9 cellular contexts compared by ENCODE assay signal in genomic region chr1:155960081-155960745, GRCh38. TPM values are rescaled to one million over a fixed set of nuclear protein-coding genes. Genes with fewer than 3 reads are reported as not detected.
DNase-seq lines count a peak whose midpoint lies in the region; ATAC-seq and TF ChIP-seq lines count a peak whose summit lies in the region.
"Had no signal": no experiment of that assay in that cellular context is flagged by ENCODE, and none has a peak within 500 bp of the region (broad histone marks: within the 10 kb centered on the region; RNA-seq: fewer than 3 reads in every experiment).

No MANE protein-coding gene starts in this region.

- H3K4me3 ChIP-seq in HL-60 (replicated peaks; ENCODE audit: insufficient read depth, low read length) (no peak overlapping the region), left ventricle myocardium inferior (peak overlapping the region; percentile 25)

- H3K4me3 Mint-ChIP-seq in activated T-helper 1 cell treated with anti-CD3 and anti-CD28 coated beads, Interleukin-12 subunit alpha, Interleukin-12 subunit beta, Interleukin-2, Interleukin-4 antibody, amounts not matched to agents 30 ng/mL and 10 ng/mL and 1 ng/mL, durations not matched to agents 14 hours and 24 hours and 36 hours, result no peak overlapping the region
- no peak overlapping the region for H3K4me3 Mint-ChIP-seq in stimulated activated naive CD8-positive, alpha-beta T cell treated with anti-CD3 and anti-CD28 coated beads, Interleukin-15, amount 100 ng/mL, for 72 hours

- ATAC-seq in stimulated activated naive CD8-positive, alpha-beta T cell treated with anti-CD3 and anti-CD28 coated beads, Interleukin-15, amount 100 ng/mL, for 72 hours, result no peak
- ATAC-seq in GM19463 (IDR thresholded peaks at IDR 0.05; ENCODE audit: unreplicated experiment), result no peak
- ATAC-seq in HG02973 (IDR thresholded peaks at IDR 0.05; ENCODE audit: unreplicated experiment), result no peak

- peaks cover 99% of the 10 kb centered on the region for H3K36me3 ChIP-seq in left ventricle myocardium inferior

- H3K36me3 Mint-ChIP-seq in activated T-helper 1 cell treated with anti-CD3 and anti-CD28 coated beads, Interleukin-12 subunit alpha, Interleukin-12 subunit beta, Interleukin-2, Interleukin-4 antibody, amounts not matched to agents 30 ng/mL and 10 ng/mL and 1 ng/mL, durations not matched to agents 14 hours and 24 hours and 36 hours (ENCODE audit: low read depth), result peaks cover 55% of the 10 kb centered on the region

- H3K27me3 ChIP-seq in HL-60 (ENCODE audit: insufficient read depth, poor library complexity, severe bottlenecking) (no peaks in the 10 kb centered on the region), left ventricle myocardium inferior (ENCODE audit: low read depth) (no peaks in the 10 kb centered on the region)

- H3K27ac ChIP-seq in HL-60 (replicated peaks) (peak overlapping the region; percentile 47; the same call in 1 of the 2 replicates), left ventricle myocardium inferior (replicated peaks) (peak overlapping the region; percentile 74)

- peaks cover 8% of the 10 kb centered on the region for H3K4me1 Mint-ChIP-seq in activated T-helper 1 cell treated with anti-CD3 and anti-CD28 coated beads, Interleukin-12 subunit alpha, Interleukin-12 subunit beta, Interleukin-2, Interleukin-4 antibody, amounts not matched to agents 30 ng/mL and 10 ng/mL and 1 ng/mL, durations not matched to agents 14 hours and 24 hours and 36 hours (ENCODE audit: low read depth)
- H3K4me1 Mint-ChIP-seq in stimulated activated naive CD8-positive, alpha-beta T cell treated with anti-CD3 and anti-CD28 coated beads, Interleukin-15, amount 100 ng/mL, for 72 hours, result peaks cover 32% of the 10 kb centered on the region

- no peaks in the 10 kb centered on the region for H3K9me3 Mint-ChIP-seq in activated T-helper 1 cell treated with anti-CD3 and anti-CD28 coated beads, Interleukin-12 subunit alpha, Interleukin-12 subunit beta, Interleukin-2, Interleukin-4 antibody, amounts not matched to agents 30 ng/mL and 10 ng/mL and 1 ng/mL, durations not matched to agents 14 hours and 24 hours and 36 hours
- no peaks in the 10 kb centered on the region for H3K9me3 Mint-ChIP-seq in stimulated activated naive CD8-positive, alpha-beta T cell treated with anti-CD3 and anti-CD28 coated beads, Interleukin-15, amount 100 ng/mL, for 72 hours

- H3K27me3 Mint-ChIP-seq in activated T-helper 1 cell treated with anti-CD3 and anti-CD28 coated beads, Interleukin-12 subunit alpha, Interleukin-12 subunit beta, Interleukin-2, Interleukin-4 antibody, amounts not matched to agents 30 ng/mL and 10 ng/mL and 1 ng/mL, durations not matched to agents 14 hours and 24 hours and 36 hours (ENCODE audit: insufficient read depth), result no peaks in the 10 kb centered on the region
- H3K27me3 Mint-ChIP-seq in stimulated activated naive CD8-positive, alpha-beta T cell treated with anti-CD3 and anti-CD28 coated beads, Interleukin-15, amount 100 ng/mL, for 72 hours, result no peaks in the 10 kb centered on the region

- H3K9me3 ChIP-seq in left ventricle myocardium inferior (replicated peaks), result no peaks in the 10 kb centered on the region

- DNase-seq in HL-60 (ENCODE audit: low read depth in 1 of 2, low spot score in 1 of 2) (no peak), left ventricle myocardium inferior (no peak), NCI-H2029 treated with DMSO at 0.1 percent for 48 hours (lab: John Stamatoyannopoulos, UW) (no peak)
- DNase-seq in activated T-helper 1 cell treated with anti-CD3 and anti-CD28 coated beads, Interleukin-12 subunit alpha, Interleukin-12 subunit beta, Interleukin-2, Interleukin-4 antibody, amounts not matched to agents 30 ng/mL and 10 ng/mL and 1 ng/mL, durations not matched to agents 14 hours and 24 hours and 36 hours (ENCODE audit: low spot score), result no peak
- DNase-seq in stimulated activated naive CD8-positive, alpha-beta T cell treated with anti-CD3 and anti-CD28 coated beads, Interleukin-15, amount 100 ng/mL, for 72 hours, result no peak
- DNase-seq: activated CD4-positive, alpha-beta T cell treated with anti-CD3 and anti-CD28 coated beads for 1 hour; NCI-H82 had no signal

- TF ChIP-seq CTCF in HL-60 (IDR thresholded peaks at IDR 0.05; ENCODE audit: insufficient read depth, low read length), result no peak
- no peak for TF ChIP-seq CTCF in left ventricle myocardium inferior (IDR thresholded peaks at IDR 0.05; ENCODE audit: borderline replicate concordance)

- peak overlapping the region; percentile 58 for H3K27ac Mint-ChIP-seq in activated T-helper 1 cell treated with anti-CD3 and anti-CD28 coated beads, Interleukin-12 subunit alpha, Interleukin-12 subunit beta, Interleukin-2, Interleukin-4 antibody, amounts not matched to agents 30 ng/mL and 10 ng/mL and 1 ng/mL, durations not matched to agents 14 hours and 24 hours and 36 hours
- H3K27ac Mint-ChIP-seq in stimulated activated naive CD8-positive, alpha-beta T cell treated with anti-CD3 and anti-CD28 coated beads, Interleukin-15, amount 100 ng/mL, for 72 hours, result peak overlapping the region; percentile 50 to 98

- intact Hi-C loops in activated T-helper 1 cell treated with anti-CD3 and anti-CD28 coated beads, Interleukin-12 subunit alpha, Interleukin-12 subunit beta, Interleukin-2, Interleukin-4 antibody, amounts not matched to agents 30 ng/mL and 10 ng/mL and 1 ng/mL, durations not matched to agents 14 hours and 24 hours and 36 hours (cut with micrococcal nuclease), result no loop called here
- intact Hi-C loops in left ventricle myocardium inferior (cut with micrococcal nuclease), result no loop called here

- peaks cover 54% of the 10 kb centered on the region for H3K4me1 ChIP-seq in left ventricle myocardium inferior

RNA-seq across cellular contexts. Expression of gene ARHGEF2, which starts 18.1 kb away (rescaled TPM):
- 221 and 222 TPM in 2 replicates for total RNA-seq in activated T-helper 1 cell treated with anti-CD3 and anti-CD28 coated beads, Interleukin-12 subunit alpha, Interleukin-12 subunit beta, Interleukin-2, Interleukin-4 antibody, amounts not matched to agents 30 ng/mL and 10 ng/mL and 1 ng/mL, durations not matched to agents 14 hours and 24 hours and 36 hours
- total RNA-seq in left ventricle myocardium inferior, result 69.3 TPM

RNA-seq across cellular contexts. Expression of gene RXFP4, which starts 18.8 kb away (rescaled TPM):
- 0.16 TPM in 1 of 2 replicates, not detected in the other for total RNA-seq in activated T-helper 1 cell treated with anti-CD3 and anti-CD28 coated beads, Interleukin-12 subunit alpha, Interleukin-12 subunit beta, Interleukin-2, Interleukin-4 antibody, amounts not matched to agents 30 ng/mL and 10 ng/mL and 1 ng/mL, durations not matched to agents 14 hours and 24 hours and 36 hours
- total RNA-seq in left ventricle myocardium inferior, result not detected

RNA-seq across cellular contexts. Expression of gene KHDC4, which starts 26.0 kb away (rescaled TPM):
- 80.1 and 81.8 TPM in 2 replicates for total RNA-seq in activated T-helper 1 cell treated with anti-CD3 and anti-CD28 coated beads, Interleukin-12 subunit alpha, Interleukin-12 subunit beta, Interleukin-2, Interleukin-4 antibody, amounts not matched to agents 30 ng/mL and 10 ng/mL and 1 ng/mL, durations not matched to agents 14 hours and 24 hours and 36 hours
- 21.2 TPM for total RNA-seq in left ventricle myocardium inferior

RNA-seq across cellular contexts. Expression of gene RIT1, which starts 49.1 kb away (rescaled TPM):
- total RNA-seq in activated T-helper 1 cell treated with anti-CD3 and anti-CD28 coated beads, Interleukin-12 subunit alpha, Interleukin-12 subunit beta, Interleukin-2, Interleukin-4 antibody, amounts not matched to agents 30 ng/mL and 10 ng/mL and 1 ng/mL, durations not matched to agents 14 hours and 24 hours and 36 hours, result 20.2 and 22.3 TPM in 2 replicates
- total RNA-seq in left ventricle myocardium inferior, result 19.0 TPM
